8 cellular contexts compared by ENCODE assay signal in genomic region chr13:109743706-109744453, GRCh38. TPM values are rescaled to one million over a fixed set of nuclear protein-coding genes. Genes with fewer than 3 reads are reported as not detected.
DNase-seq lines count a peak whose midpoint lies in the region; FAIRE-seq and TF ChIP-seq lines count a peak whose summit lies in the region.

No MANE protein-coding gene starts in this region.

- intact Hi-C loops in posterior cingulate gyrus (cut with DNase I), result no loop called here

- DNase-seq in G401 (ENCODE audit: low spot score), result peak; percentile 42
- peak; percentile 86 for DNase-seq in HCEC 1CT
- peak; percentile 85 for DNase-seq in NCI-H69 (lab: John Stamatoyannopoulos, UW)
- peak; percentile 28 for DNase-seq in cerebellar cortex (ENCODE audit: low spot score)
- peak; percentile 63 for DNase-seq in small intestine
- DNase-seq in midbrain (lab: John Stamatoyannopoulos, UW), result no peak
- no peak for DNase-seq in HEK293T (ENCODE audit: extremely low spot score)
- no peak for DNase-seq in posterior cingulate gyrus

- POLR2A ChIA-PET in HEK293T (lab: Yijun Ruan, JAX), result no interaction called here

- H3K4me1 ChIP-seq in small intestine (ENCODE audit: control insufficient read depth in 2 of 2, insufficient read depth in 1 of 2, low read depth in 1 of 2, low read length in 1 of 2), result peaks cover 0 to 4% of the 10 kb centered on the region in 2 donors

- 35 to 37% (median 37%) methylated on average over 12 of the region's 12 CpGs for WGBS in small intestine, 3 donors

- no peaks in the 10 kb centered on the region for H3K36me3 ChIP-seq in small intestine (ENCODE audit: control insufficient read depth in 2 of 2, insufficient read depth in 2 of 2, low read length in 2 of 2)

- H3K27ac ChIP-seq in small intestine (ENCODE audit: low read depth in 1 of 2, low read length in 1 of 2), result no peak overlapping the region

- H3K27me3 ChIP-seq in small intestine (ENCODE audit: control insufficient read depth in 2 of 2, insufficient read depth in 2 of 2, low read length in 2 of 2), result no peaks in the 10 kb centered on the region

- FAIRE-seq in small intestine (lab: Jason Lieb, UNC), result no peak

- no peak overlapping the region for H3K4me3 ChIP-seq in small intestine (ENCODE audit: low read depth in 1 of 2, low read length in 2 of 2)

- in situ Hi-C loops in G401 (cut with HindIII; ENCODE audit: low sequenced_read_pairs), result no loop called here

- CTCF ChIA-PET in HEK293T (lab: Yijun Ruan, JAX), result no interaction called here

- H3K9me3 ChIP-seq in small intestine (ENCODE audit: control insufficient read depth, low read depth), result no peaks in the 10 kb centered on the region

TF ChIP-seq in HEK293T, 16 proteins besides CTCF, POLR2A, EP300 and RAD21:
- TF ChIP-seq ELF4 (IDR thresholded peaks at IDR 0.05) (no peak), TARDBP (IDR thresholded peaks at IDR 0.05) (no peak), LEF1 (IDR thresholded peaks at IDR 0.05; ENCODE audit: borderline replicate concordance) (no peak), HDGF (IDR thresholded peaks at IDR 0.05; ENCODE audit: borderline replicate concordance) (no peak), PKNOX1 (IDR thresholded peaks at IDR 0.05) (no peak), BHLHE40 (IDR thresholded peaks at IDR 0.05; ENCODE audit: borderline replicate concordance) (no peak), ARNT (IDR thresholded peaks at IDR 0.05) (no peak), FOXM1 (IDR thresholded peaks at IDR 0.05; ENCODE audit: borderline replicate concordance) (no peak), ZNF384 (IDR thresholded peaks at IDR 0.05) (no peak)
TF ChIP-seq in HEK293T: peak in this region for 0.

RNA-seq across cellular contexts. Expression of gene IRS2, which starts 42.5 kb away (rescaled TPM):
- total RNA-seq in G401 (2014; rRNA removed; shearing (Covaris generic)), result 0.14 TPM in 1 of 2 replicates, not detected in the other
- polyA plus RNA-seq in small intestine, result 1 to 10 TPM; 3.8 to 6.2 (median 3.9) TPM

Comparison
In these comparisons a context has a peak if more than half of its experiments do, and no peak if none do; other contexts are left out.
1. DNase-seq: peak in G401 (single experiment), HCEC 1CT (single experiment), NCI-H69 (single experiment), cerebellar cortex (single experiment) and small intestine (single experiment); none in midbrain (single experiment), HEK293T (single experiment) and posterior cingulate gyrus (0 of 10).